7 cellular contexts compared by ENCODE assay signal in the genomic region with DNA sequence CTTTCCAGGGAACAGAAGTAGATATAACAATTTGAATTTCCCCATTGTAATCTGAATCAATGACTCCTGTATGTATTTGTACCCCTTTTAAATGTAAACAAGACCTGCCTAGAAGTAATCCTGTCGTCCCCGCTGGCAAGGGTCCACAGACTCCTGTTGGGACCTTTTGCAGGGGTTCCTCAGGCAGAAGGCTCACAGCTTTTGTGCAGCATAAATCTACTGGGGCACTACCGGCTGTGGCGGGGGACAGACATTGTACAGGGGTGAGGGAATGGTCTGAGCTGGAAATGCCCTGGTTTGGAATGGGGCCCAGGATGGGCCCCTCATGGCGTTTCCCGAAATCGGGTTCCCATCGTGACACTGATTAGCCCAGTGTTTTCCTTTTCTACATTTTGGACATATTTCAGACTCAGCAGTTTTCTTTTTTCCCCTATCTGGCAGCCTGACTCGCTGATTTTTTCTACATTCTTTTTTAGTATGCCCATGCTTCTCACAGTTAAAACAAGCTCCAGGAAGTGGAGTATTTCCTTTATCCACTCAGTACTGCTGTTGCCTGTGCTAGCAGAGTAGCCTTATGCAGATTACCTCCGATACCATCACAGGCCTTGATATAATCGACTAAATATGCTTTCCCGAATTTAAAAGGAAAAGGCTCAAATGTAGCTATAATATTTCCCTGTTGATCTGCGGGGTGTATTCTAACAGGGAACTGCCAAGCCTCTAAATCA. TPM values are rescaled to one million over a fixed set of nuclear protein-coding genes. Genes with fewer than 3 reads are reported as not detected.
DNase-seq lines count a peak whose midpoint lies in the region; TF ChIP-seq lines count a peak whose summit lies in the region.
"Not testable (repeated sequence)": the region's sequence is repeated elsewhere in the genome, so short reads cannot be mapped to it uniquely, and the experiment has no call there.

No MANE protein-coding gene starts in this region.

- H3K27me3 ChIP-seq in ascending aorta: not testable (repeated sequence)

- H3K36me3 Mint-ChIP-seq in Calu3 (ENCODE audit: insufficient read depth, unreplicated experiment) (peaks cover 36% of the 10 kb centered on the region), endothelial cell (ENCODE audit: low read depth, unreplicated experiment) (peaks cover 44% of the 10 kb centered on the region), nephron progenitor cell (ENCODE audit: low read depth) (peaks cover 92% of the 10 kb centered on the region)

- H3K27ac Mint-ChIP-seq in Calu3 (ENCODE audit: unreplicated experiment) (peak overlapping the region; percentile 13), nephron progenitor cell (peak overlapping the region; percentile 87)
- not testable (repeated sequence) for H3K27ac Mint-ChIP-seq in endothelial cell (ENCODE audit: unreplicated experiment)

- not testable (repeated sequence) for H3K9me3 ChIP-seq in ascending aorta

- intact Hi-C loops in Calu3 (cut with micrococcal nuclease; ENCODE audit: unreplicated experiment); ascending aorta (cut with DNase I): not testable (repeated sequence)

- CTCF ChIA-PET in Calu3 (lab: Charles Lee): not testable (repeated sequence)

- not testable (repeated sequence) for H3K27me3 Mint-ChIP-seq in Calu3 (ENCODE audit: unreplicated experiment); endothelial cell (ENCODE audit: unreplicated experiment); nephron progenitor cell (ENCODE audit: low read depth, poor library complexity)

- H3K4me3 ChIP-seq in ascending aorta: peak overlapping the region in 1 of 2 donors; percentile 55
- not testable (repeated sequence) for H3K4me3 ChIP-seq in choroid plexus epithelial cell (ENCODE audit: low read depth, low read length)

- H3K4me3 Mint-ChIP-seq in Calu3 (ENCODE audit: low read depth, unreplicated experiment); nephron progenitor cell: not testable (repeated sequence)
- peak overlapping the region; percentile 42 for H3K4me3 Mint-ChIP-seq in endothelial cell (ENCODE audit: unreplicated experiment)

- not testable (repeated sequence) for H3K4me1 Mint-ChIP-seq in Calu3 (ENCODE audit: low read depth, unreplicated experiment); endothelial cell (ENCODE audit: unreplicated experiment); nephron progenitor cell

- H3K36me3 ChIP-seq in ascending aorta: not testable (repeated sequence)

- BruUV-seq in Calu3 (replicated peaks; lab: Mats Ljungman, UMichigan): not testable (repeated sequence)

- not testable (repeated sequence) for H3K4me1 ChIP-seq in ascending aorta

- not testable (repeated sequence) for H3K9me3 Mint-ChIP-seq in Calu3 (ENCODE audit: low read depth, unreplicated experiment); endothelial cell (ENCODE audit: unreplicated experiment)
- peaks cover 25% of the 10 kb centered on the region for H3K9me3 Mint-ChIP-seq in nephron progenitor cell

- peak overlapping the region; percentile 63 to 65 for H3K27ac ChIP-seq in ascending aorta

- not testable (repeated sequence) for DNase-seq in Calu3; ascending aorta (ENCODE audit: low spot score in 2 of 2); endothelial cell (ENCODE audit: low spot score); nephron progenitor cell
- DNase-seq in choroid plexus epithelial cell (ENCODE audit: low read depth) (peak; percentile 10), dermis blood vessel endothelial cell (peak; percentile 45), iris pigment epithelial cell (ENCODE audit: low read depth) (peak; percentile 6)

- TF ChIP-seq CTCF in Calu3 (IDR thresholded peaks at IDR 0.05; ENCODE audit: unreplicated experiment); ascending aorta (IDR thresholded peaks at IDR 0.05); choroid plexus epithelial cell (conservative IDR thresholded peaks at IDR 0.05; ENCODE audit: low read depth, low read length); endothelial cell (IDR thresholded peaks at IDR 0.05; ENCODE audit: unreplicated experiment); nephron progenitor cell (IDR thresholded peaks at IDR 0.05): not testable (repeated sequence)

RNA-seq across cellular contexts. Expression of a gene that starts 34.2 kb away (rescaled TPM):
- total RNA-seq in Calu3 (2022) (83.2 and 89.2 TPM in 2 replicates), ascending aorta (10.7 TPM), dermis blood vessel endothelial cell (15.7 and 22.5 TPM in 2 replicates), endothelial cell (ENCODE audit: unreplicated experiment) (31.2 TPM)
